In the genomic region with DNA sequence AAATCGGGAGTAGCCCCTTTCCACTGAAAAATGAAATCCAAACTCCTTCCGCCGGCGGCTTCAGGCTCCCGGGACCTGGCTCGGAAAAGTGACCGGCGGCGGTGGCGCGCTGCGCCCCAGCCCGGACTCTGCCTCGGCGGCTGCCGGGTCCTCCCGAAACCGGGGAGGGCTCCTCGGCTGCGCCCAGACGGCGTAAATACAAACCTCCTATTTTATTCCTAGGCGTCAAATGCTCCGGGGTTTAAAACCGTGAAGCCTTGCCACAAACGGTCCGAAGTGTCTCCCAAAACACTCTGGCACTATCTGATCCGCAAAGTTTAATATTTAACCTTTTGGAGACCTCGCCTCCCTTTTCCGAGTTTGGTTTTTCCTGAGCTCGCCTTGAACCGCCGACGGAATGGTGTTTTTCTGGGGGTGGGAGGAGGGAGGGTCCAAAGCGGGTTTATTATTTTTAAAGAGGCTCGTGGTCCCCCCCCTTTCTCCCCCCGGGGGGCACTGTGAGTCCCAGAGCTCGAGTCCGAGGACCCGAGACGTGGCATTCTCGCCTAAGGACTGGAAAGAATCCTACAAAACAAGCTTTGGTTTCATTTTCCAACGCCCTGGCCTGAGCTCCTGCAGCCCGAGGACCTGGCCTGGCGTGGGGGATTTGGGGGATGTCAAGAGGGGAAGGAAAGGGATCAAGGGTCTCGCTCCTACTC, we compare ENCODE assay signal across 8 cellular contexts. TPM values are rescaled to one million over a fixed set of nuclear protein-coding genes. Genes with fewer than 3 reads are reported as not detected.
DNase-seq lines count a peak whose midpoint lies in the region; ATAC-seq, FAIRE-seq and TF ChIP-seq lines count a peak whose summit lies in the region.

No MANE protein-coding gene starts in this region.

- H3K27ac ChIP-seq in 22Rv1 (peak overlapping the region; percentile 100), Peyer's patch (peak overlapping the region; percentile 83 to 98 (median 96)), liver (ENCODE audit: low read depth in 1 of 2, low read length in 2 of 2) (peak overlapping the region; percentile 97 to 98), stomach smooth muscle (ENCODE audit: low read length) (peak overlapping the region; percentile 97)

- H3K27me3 ChIP-seq in Peyer's patch (no peaks in the 10 kb centered on the region), liver (ENCODE audit: control insufficient read depth in 4 of 4, insufficient read depth in 4 of 4, low read length in 3 of 4) (no peaks in the 10 kb centered on the region), stomach smooth muscle (ENCODE audit: control insufficient read depth in 1 of 2, insufficient read depth in 2 of 2, low read length in 2 of 2) (no peaks in the 10 kb centered on the region)

- no peaks in the 10 kb centered on the region for H3K9me3 ChIP-seq in Peyer's patch
- H3K9me3 ChIP-seq in liver (ENCODE audit: control insufficient read depth in 4 of 4, low read length in 3 of 4) = no peaks in the 10 kb centered on the region
- no peaks in the 10 kb centered on the region for H3K9me3 ChIP-seq in stomach smooth muscle (ENCODE audit: control insufficient read depth in 2 of 2, low read length in 2 of 2)

- H3K4me1 ChIP-seq in Peyer's patch (peaks cover 0 to 61% (median 16%) of the 10 kb centered on the region in 4 donors), liver (ENCODE audit: control insufficient read depth in 4 of 4, insufficient read depth in 4 of 4, low read length in 3 of 4) (peaks cover 13 to 25% (median 20%) of the 10 kb centered on the region in 4 donors), stomach smooth muscle (ENCODE audit: control insufficient read depth, insufficient read depth, low read length) (peaks cover 29% of the 10 kb centered on the region)

- H3K9ac ChIP-seq in liver (ENCODE audit: low read depth in 1 of 2, low read length in 2 of 2) (peak overlapping the region; percentile 98 to 99), stomach smooth muscle (ENCODE audit: low read length in 2 of 2) (peak overlapping the region; percentile 93 to 95)

- peak in 1 of 2 donors; percentile 29 for TF ChIP-seq RAD21 in liver (IDR thresholded peaks at IDR 0.05)

- DNase-seq in Peyer's patch (peak in 2 of 3 donors; percentile 76 to 77), dedifferentiated amniotic fluid mesenchymal stem cell (ENCODE audit: extremely low spot score) (peak; percentile 71), NCI-H345 (lab: John Stamatoyannopoulos, UW) (no peak)

- TF ChIP-seq POLR2A in Peyer's patch (IDR thresholded peaks at IDR 0.05) = peak; percentile 23 to 53

- H3K36me3 ChIP-seq in Peyer's patch (no peaks in the 10 kb centered on the region), liver (ENCODE audit: control insufficient read depth in 4 of 4, insufficient read depth in 3 of 4, low read depth in 1 of 4, low read length in 3 of 4) (peaks cover 0 to 4% (median 0%) of the 10 kb centered on the region in 4 donors), stomach smooth muscle (ENCODE audit: control insufficient read depth in 2 of 2, insufficient read depth in 2 of 2, low read length in 2 of 2) (no peaks in the 10 kb centered on the region)

- ATAC-seq in HG02588 (IDR thresholded peaks at IDR 0.05; ENCODE audit: unreplicated experiment) = no peak

- peak; percentile 91 for FAIRE-seq in G401.6 (lab: Jason Lieb, UNC)

- WGBS in liver = under 1% methylated on average over 46 of the region's 46 CpGs

- no peak for TF ChIP-seq CTCF in 22Rv1 (IDR thresholded peaks at IDR 0.05)
- no peak for TF ChIP-seq CTCF in Peyer's patch (IDR thresholded peaks at IDR 0.05)
- no peak for TF ChIP-seq CTCF in liver (IDR thresholded peaks at IDR 0.05; ENCODE audit: low read depth, low read length, missing input control)

- H3K4me3 ChIP-seq in Peyer's patch (peak overlapping the region; percentile 64 to 88 (median 70)), liver (ENCODE audit: low read depth in 1 of 3, low read length in 3 of 3) (peak overlapping the region; percentile 87 to 98 (median 92)), stomach smooth muscle (ENCODE audit: low read length in 2 of 2) (peak overlapping the region; percentile 85 to 90)

TF ChIP-seq in liver, 16 proteins besides CTCF, POLR2A, EP300 and RAD21:
- no peak for TF ChIP-seq HNF4G (IDR thresholded peaks at IDR 0.05)
- TF ChIP-seq FOXA1 (IDR thresholded peaks at IDR 0.05) = no peak
- TF ChIP-seq YY1 (IDR thresholded peaks at IDR 0.05) = peak; percentile 56
- TF ChIP-seq, protein P1, sequence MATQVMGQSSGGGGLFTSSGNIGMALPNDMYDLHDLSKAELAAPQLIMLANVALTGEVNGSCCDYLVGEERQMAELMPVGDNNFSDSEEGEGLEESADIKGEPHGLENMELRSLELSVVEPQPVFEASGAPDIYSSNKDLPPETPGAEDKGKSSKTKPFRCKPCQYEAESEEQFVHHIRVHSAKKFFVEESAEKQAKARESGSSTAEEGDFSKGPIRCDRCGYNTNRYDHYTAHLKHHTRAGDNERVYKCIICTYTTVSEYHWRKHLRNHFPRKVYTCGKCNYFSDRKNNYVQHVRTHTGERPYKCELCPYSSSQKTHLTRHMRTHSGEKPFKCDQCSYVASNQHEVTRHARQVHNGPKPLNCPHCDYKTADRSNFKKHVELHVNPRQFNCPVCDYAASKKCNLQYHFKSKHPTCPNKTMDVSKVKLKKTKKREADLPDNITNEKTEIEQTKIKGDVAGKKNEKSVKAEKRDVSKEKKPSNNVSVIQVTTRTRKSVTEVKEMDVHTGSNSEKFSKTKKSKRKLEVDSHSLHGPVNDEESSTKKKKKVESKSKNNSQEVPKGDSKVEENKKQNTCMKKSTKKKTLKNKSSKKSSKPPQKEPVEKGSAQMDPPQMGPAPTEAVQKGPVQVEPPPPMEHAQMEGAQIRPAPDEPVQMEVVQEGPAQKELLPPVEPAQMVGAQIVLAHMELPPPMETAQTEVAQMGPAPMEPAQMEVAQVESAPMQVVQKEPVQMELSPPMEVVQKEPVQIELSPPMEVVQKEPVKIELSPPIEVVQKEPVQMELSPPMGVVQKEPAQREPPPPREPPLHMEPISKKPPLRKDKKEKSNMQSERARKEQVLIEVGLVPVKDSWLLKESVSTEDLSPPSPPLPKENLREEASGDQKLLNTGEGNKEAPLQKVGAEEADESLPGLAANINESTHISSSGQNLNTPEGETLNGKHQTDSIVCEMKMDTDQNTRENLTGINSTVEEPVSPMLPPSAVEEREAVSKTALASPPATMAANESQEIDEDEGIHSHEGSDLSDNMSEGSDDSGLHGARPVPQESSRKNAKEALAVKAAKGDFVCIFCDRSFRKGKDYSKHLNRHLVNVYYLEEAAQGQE (IDR thresholded peaks at IDR 0.05) = no peak
- no peak for TF ChIP-seq EGR1 (IDR thresholded peaks at IDR 0.05; ENCODE audit: low read depth in 2 of 2)
- TF ChIP-seq SP1 (IDR thresholded peaks at IDR 0.05) = peak; percentile 28
- TF ChIP-seq, protein P2, sequence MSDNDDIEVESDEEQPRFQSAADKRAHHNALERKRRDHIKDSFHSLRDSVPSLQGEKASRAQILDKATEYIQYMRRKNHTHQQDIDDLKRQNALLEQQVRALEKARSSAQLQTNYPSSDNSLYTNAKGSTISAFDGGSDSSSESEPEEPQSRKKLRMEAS (IDR thresholded peaks at IDR 0.05) = peak; percentile 49
- TF ChIP-seq HNF4A (conservative IDR thresholded peaks at IDR 0.05) = peak; percentile 25 to 45
- no peak for TF ChIP-seq FOXA2 (IDR thresholded peaks at IDR 0.05)
- TF ChIP-seq JUND (IDR thresholded peaks at IDR 0.05) = no peak
- peak; percentile 37 for TF ChIP-seq NR2F2 (IDR thresholded peaks at IDR 0.05)
- TF ChIP-seq GABPA (IDR thresholded peaks at IDR 0.05 in 1 of 2, conservative IDR thresholded peaks at IDR 0.05 in 1 of 2) = no peak
- peak; percentile 48 for TF ChIP-seq TAF1 (conservative IDR thresholded peaks at IDR 0.05)
- TF ChIP-seq, protein P3, sequence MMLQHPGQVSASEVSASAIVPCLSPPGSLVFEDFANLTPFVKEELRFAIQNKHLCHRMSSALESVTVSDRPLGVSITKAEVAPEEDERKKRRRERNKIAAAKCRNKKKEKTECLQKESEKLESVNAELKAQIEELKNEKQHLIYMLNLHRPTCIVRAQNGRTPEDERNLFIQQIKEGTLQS (IDR thresholded peaks at IDR 0.05) = no peak
- TF ChIP-seq, protein P4, sequence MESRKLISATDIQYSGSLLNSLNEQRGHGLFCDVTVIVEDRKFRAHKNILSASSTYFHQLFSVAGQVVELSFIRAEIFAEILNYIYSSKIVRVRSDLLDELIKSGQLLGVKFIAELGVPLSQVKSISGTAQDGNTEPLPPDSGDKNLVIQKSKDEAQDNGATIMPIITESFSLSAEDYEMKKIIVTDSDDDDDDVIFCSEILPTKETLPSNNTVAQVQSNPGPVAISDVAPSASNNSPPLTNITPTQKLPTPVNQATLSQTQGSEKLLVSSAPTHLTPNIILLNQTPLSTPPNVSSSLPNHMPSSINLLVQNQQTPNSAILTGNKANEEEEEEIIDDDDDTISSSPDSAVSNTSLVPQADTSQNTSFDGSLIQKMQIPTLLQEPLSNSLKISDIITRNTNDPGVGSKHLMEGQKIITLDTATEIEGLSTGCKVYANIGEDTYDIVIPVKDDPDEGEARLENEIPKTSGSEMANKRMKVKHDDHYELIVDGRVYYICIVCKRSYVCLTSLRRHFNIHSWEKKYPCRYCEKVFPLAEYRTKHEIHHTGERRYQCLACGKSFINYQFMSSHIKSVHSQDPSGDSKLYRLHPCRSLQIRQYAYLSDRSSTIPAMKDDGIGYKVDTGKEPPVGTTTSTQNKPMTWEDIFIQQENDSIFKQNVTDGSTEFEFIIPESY (IDR thresholded peaks at IDR 0.05) = peak; percentile 26
- peak in 1 of 2 donors; percentile 59 for TF ChIP-seq RXRA (IDR thresholded peaks at IDR 0.05)

RNA-seq across cellular contexts. Expression of a gene that starts 1.9 kb away (rescaled TPM):
- 100 to 1,000 TPM; 112 to 325 (median 211) TPM for total RNA-seq in Peyer's patch
- total RNA-seq in liver = 10 to 100 TPM; 25.1 to 37.1 TPM
- polyA plus RNA-seq in liver = 10 to 100 TPM in 1 of 2 donors, 1 to 10 TPM in 1; 2.3 to 15.7 TPM
